ENCODE assay signal across 1 cellular context in genomic region chr4:132646186-132646585, GRCh38.
TF ChIP-seq lines count a peak whose summit lies in the region.

No MANE protein-coding gene starts in this region.

TF ChIP-seq in GM12878, 131 proteins besides CTCF, POLR2A, EP300 and RAD21 (continued from another document):
- TF ChIP-seq PRDM15 (CRISPR knock-in tag; IDR thresholded peaks at IDR 0.05) (no peak), JUND (IDR thresholded peaks at IDR 0.05; ENCODE audit: low read depth, low read length) (peak; percentile 81), ZNF622 (IDR thresholded peaks at IDR 0.05) (no peak), MEF2A (IDR thresholded peaks at IDR 0.05; ENCODE audit: insufficient read depth, low read depth, low read length) (no peak), MXI1 (IDR thresholded peaks at IDR 0.05; ENCODE audit: low read depth, low read length) (no peak)
- TF ChIP-seq, protein P1, sequence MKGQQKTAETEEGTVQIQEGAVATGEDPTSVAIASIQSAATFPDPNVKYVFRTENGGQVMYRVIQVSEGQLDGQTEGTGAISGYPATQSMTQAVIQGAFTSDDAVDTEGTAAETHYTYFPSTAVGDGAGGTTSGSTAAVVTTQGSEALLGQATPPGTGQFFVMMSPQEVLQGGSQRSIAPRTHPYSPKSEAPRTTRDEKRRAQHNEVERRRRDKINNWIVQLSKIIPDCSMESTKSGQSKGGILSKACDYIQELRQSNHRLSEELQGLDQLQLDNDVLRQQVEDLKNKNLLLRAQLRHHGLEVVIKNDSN (IDR thresholded peaks at IDR 0.05; ENCODE audit: borderline replicate concordance, extremely low read length, insufficient read depth, low read depth, low read length) = no peak
